8 cellular contexts compared by ENCODE assay signal in the genomic region with DNA sequence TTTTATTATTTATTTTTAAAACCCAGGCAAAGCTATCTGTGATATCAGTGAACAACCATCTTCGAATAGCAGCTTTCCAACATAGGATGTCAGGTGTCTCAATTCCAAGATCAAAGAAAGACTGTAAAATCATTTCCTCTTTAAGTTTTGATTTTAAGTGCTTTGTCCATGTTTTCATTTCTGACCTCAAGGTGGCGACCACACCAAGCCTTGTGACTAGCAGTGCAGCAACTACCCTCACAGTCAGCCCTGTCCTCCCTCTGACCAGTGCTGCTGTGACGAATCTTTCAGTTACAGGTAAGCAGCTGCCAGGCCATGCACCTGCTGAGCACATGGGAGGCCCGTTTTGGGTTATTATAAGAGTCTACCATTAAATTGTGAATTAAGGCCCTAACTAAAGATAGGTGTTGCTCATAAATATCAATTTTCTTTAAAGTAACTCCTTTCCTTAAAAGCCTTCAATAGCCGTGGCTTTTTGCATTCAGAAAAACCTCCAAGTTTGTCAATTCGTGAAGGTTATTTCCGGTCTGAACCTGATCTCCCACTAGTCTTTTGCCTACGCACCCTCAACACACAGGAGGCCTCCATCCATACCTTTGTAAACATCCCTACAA.
DNase-seq lines count a peak whose midpoint lies in the region; ATAC-seq and TF ChIP-seq lines count a peak whose summit lies in the region.

No MANE protein-coding gene starts in this region.

- POLR2A ChIA-PET in PC-9 (lab: Charles Lee; ENCODE audit: unreplicated experiment) = interaction anchor here (0.6 to 0.7 kb wide), 2 partner anchors 291 to 340 kb away, joined by 6 to 8 read pairs; no protein-coding TSS in a partner anchor

- H3K9me3 Mint-ChIP-seq in activated T-helper 2 cell treated with anti-CD3 and anti-CD28 coated beads, Interferon-gamma antibody, Interleukin-2, Interleukin-4, amounts not matched to agents 10 μg/mL and 5 μg/mL and 100 μg/mL, durations not matched to agents 14 hours and 24 hours and 36 hours = no peaks in the 10 kb centered on the region

- no TSS peak for BruUV-seq in PC-9 (replicated peaks; lab: Mats Ljungman, UMichigan)

- no peak overlapping the region for H3K4me2 ChIP-seq in PC-9

- H3K36me3 Mint-ChIP-seq in activated T-helper 2 cell treated with anti-CD3 and anti-CD28 coated beads, Interferon-gamma antibody, Interleukin-2, Interleukin-4, amounts not matched to agents 10 μg/mL and 5 μg/mL and 100 μg/mL, durations not matched to agents 14 hours and 24 hours and 36 hours (ENCODE audit: low read depth) = peaks cover 32% of the 10 kb centered on the region

- H3K4me1 Mint-ChIP-seq in activated T-helper 2 cell treated with anti-CD3 and anti-CD28 coated beads, Interferon-gamma antibody, Interleukin-2, Interleukin-4, amounts not matched to agents 10 μg/mL and 5 μg/mL and 100 μg/mL, durations not matched to agents 14 hours and 24 hours and 36 hours (ENCODE audit: low read depth) = peaks cover 1% of the 10 kb centered on the region

- no peak overlapping the region for H3K4me3 ChIP-seq in PC-9
- no peak overlapping the region for H3K4me3 ChIP-seq in skeletal muscle cell (ENCODE audit: low read depth, low read length)

- H3K4me3 Mint-ChIP-seq in activated T-helper 2 cell treated with anti-CD3 and anti-CD28 coated beads, Interferon-gamma antibody, Interleukin-2, Interleukin-4, amounts not matched to agents 10 μg/mL and 5 μg/mL and 100 μg/mL, durations not matched to agents 14 hours and 24 hours and 36 hours (ENCODE audit: low read depth) = no peak overlapping the region

- 0 out of 2 replicates have a peak, but pooled peaks cover 6% of the 10 kb centered on the region for H3K36me3 ChIP-seq in PC-9 (ENCODE audit: low read depth)

- TF ChIP-seq CTCF in PC-9 (conservative IDR thresholded peaks at IDR 0.05) = peak; percentile 78

- H3K9me3 ChIP-seq in PC-9 (ENCODE audit: insufficient read depth, low read depth) = no peaks in the 10 kb centered on the region

- H3F3A ChIP-seq in PC-9 (ENCODE audit: insufficient read depth, low read depth) = peaks cover 19% of the 10 kb centered on the region

- H3K9me2 ChIP-seq in PC-9 (ENCODE audit: insufficient read depth) = no peaks in the 10 kb centered on the region

- no peak overlapping the region for H3K27ac ChIP-seq in PC-9

- H2AFZ ChIP-seq in PC-9 = no peak overlapping the region

- H3K27ac Mint-ChIP-seq in activated T-helper 2 cell treated with anti-CD3 and anti-CD28 coated beads, Interferon-gamma antibody, Interleukin-2, Interleukin-4, amounts not matched to agents 10 μg/mL and 5 μg/mL and 100 μg/mL, durations not matched to agents 14 hours and 24 hours and 36 hours = no peak overlapping the region

- DNase-seq in DMS79 treated with DMSO at 0.1 percent for 48 hours (lab: John Stamatoyannopoulos, UW) (peak; percentile 31), DMS79 (lab: John Stamatoyannopoulos, UW) (no peak), HS-27A (ENCODE audit: low read depth) (peak; percentile 1), PC-9 (peak; percentile 44 to 54), glomerular visceral epithelial cell (ENCODE audit: extremely low spot score) (peak; percentile 51), skeletal muscle cell (ENCODE audit: low read depth) (peak; percentile 10)
- DNase-seq in activated T-helper 2 cell treated with anti-CD3 and anti-CD28 coated beads, Interferon-gamma antibody, Interleukin-2, Interleukin-4, amounts not matched to agents 10 μg/mL and 5 μg/mL and 100 μg/mL, durations not matched to agents 14 hours and 24 hours and 36 hours (ENCODE audit: low spot score) = peak; percentile 33

- no peaks in the 10 kb centered on the region for H3K79me2 ChIP-seq in PC-9 (ENCODE audit: low read depth)

- intact Hi-C loops in PC-9 (cut with micrococcal nuclease; ENCODE audit: unreplicated experiment) = loop anchor here (1.0 to 10.0 kb wide), 7 partner anchors 41 to 683 kb away; no protein-coding TSS in a partner anchor
- intact Hi-C loops in activated T-helper 2 cell treated with anti-CD3 and anti-CD28 coated beads, Interferon-gamma antibody, Interleukin-2, Interleukin-4, amounts not matched to agents 10 μg/mL and 5 μg/mL and 100 μg/mL, durations not matched to agents 14 hours and 24 hours and 36 hours (cut with micrococcal nuclease) = loop anchor here (1.0 to 10.0 kb wide), 5 partner anchors 41 to 337 kb away; no protein-coding TSS in a partner anchor

- no peaks in the 10 kb centered on the region for H4K20me1 ChIP-seq in PC-9 (ENCODE audit: insufficient read depth)

- CTCF ChIA-PET in PC-9 (lab: Charles Lee) = interaction anchor here (0.7 to 0.8 kb wide), 2 partner anchors 292 to 681 kb away, joined by 3 to 4 read pairs; no protein-coding TSS in a partner anchor

- H3K4me1 ChIP-seq in PC-9 (replicated peaks; ENCODE audit: insufficient read depth) = peaks cover 12% of the 10 kb centered on the region

- ATAC-seq in HG03097 (IDR thresholded peaks at IDR 0.05; ENCODE audit: low FRiP score, unreplicated experiment) = no peak

- no peaks in the 10 kb centered on the region for H3K27me3 Mint-ChIP-seq in activated T-helper 2 cell treated with anti-CD3 and anti-CD28 coated beads, Interferon-gamma antibody, Interleukin-2, Interleukin-4, amounts not matched to agents 10 μg/mL and 5 μg/mL and 100 μg/mL, durations not matched to agents 14 hours and 24 hours and 36 hours (ENCODE audit: low read depth)

- H3K27me3 ChIP-seq in PC-9 (ENCODE audit: insufficient read depth, low read depth) = no peaks in the 10 kb centered on the region
